Comparison of ENCODE assay signal across 8 cellular contexts in genomic region chr9:98168952-98169488, GRCh38. TPM values are rescaled to one million over a fixed set of nuclear protein-coding genes. Genes with fewer than 3 reads are reported as not detected.
DNase-seq lines count a peak whose midpoint lies in the region; ATAC-seq lines count a peak whose summit lies in the region.

No MANE protein-coding gene starts in this region.

- H3K36me3 ChIP-seq in CD4-positive, CD25-positive, alpha-beta regulatory T cell (ENCODE audit: control insufficient read depth, insufficient read depth, low read length), result no peaks in the 10 kb centered on the region

- POLR2A ChIA-PET in T-cell (lab: Charles Lee), result no interaction called here

- peaks cover 60% of the 10 kb centered on the region for H3K4me1 ChIP-seq in CD4-positive, CD25-positive, alpha-beta regulatory T cell (ENCODE audit: control insufficient read depth, insufficient read depth, low read length, poor library complexity, severe bottlenecking)

- H3K9me3 ChIP-seq in CD4-positive, CD25-positive, alpha-beta regulatory T cell (ENCODE audit: control insufficient read depth in 2 of 2, low read length in 2 of 2), result no peaks in the 10 kb centered on the region

- intact Hi-C loops in sciatic nerve (cut with DNase I), result no loop called here

- CTCF ChIA-PET in T-cell (lab: Charles Lee), result interaction anchor here in 1 of 2 donors (0.6 kb wide), 1 partner anchor 21 kb away, joined by 3 read pairs; no protein-coding TSS in a partner anchor

- H3K4me3 ChIP-seq in CD4-positive, CD25-positive, alpha-beta regulatory T cell (ENCODE audit: low read depth, low read length), result peak overlapping the region; percentile 40

- H3K27me3 Mint-ChIP-seq in CD4-positive, CD25-positive, alpha-beta regulatory T cell, result no peaks in the 10 kb centered on the region
- H3K27me3 Mint-ChIP-seq in T-cell, result no peaks in the 10 kb centered on the region

- peak; percentile 17 to 49 (median 24) for DNase-seq in CD4-positive, CD25-positive, alpha-beta regulatory T cell
- peak; percentile 93 for DNase-seq in GM19240 (ENCODE audit: insufficient read length, low spot score)
- DNase-seq in T-cell, result peak in 21 of 34 experiments; percentile 6 to 45 (median 21)
- DNase-seq in ecto neural progenitor cell (ENCODE audit: low spot score), result peak; percentile 77
- peak; percentile 72 for DNase-seq in sciatic nerve (ENCODE audit: low spot score)
- no peak for DNase-seq in ACHN
- DNase-seq in NCI-H1436 treated with DMSO at 0.1 percent for 48 hours (lab: John Stamatoyannopoulos, UW), result no peak

- peak; percentile 74 to 77 for ATAC-seq in CD4-positive, CD25-positive, alpha-beta regulatory T cell (ENCODE audit: low read depth in 2 of 2)
- peak; percentile 99 for ATAC-seq in HG03108 (IDR thresholded peaks at IDR 0.05; ENCODE audit: unreplicated experiment)
- peak; percentile 52 to 89 (median 82) for ATAC-seq in T-cell (replicated peaks in 1 of 4)
- peak; percentile 95 for ATAC-seq in sciatic nerve

- in situ Hi-C loops in ACHN (cut with HindIII; ENCODE audit: low pct_ligation_motif_present, low pct_unique_long_range_greater_than_20kb, low sequenced_read_pairs), result no loop called here

- H3K9me3 Mint-ChIP-seq in CD4-positive, CD25-positive, alpha-beta regulatory T cell, result no peaks in the 10 kb centered on the region
- H3K9me3 Mint-ChIP-seq in T-cell, result no peaks in the 10 kb centered on the region

- H3K4me1 Mint-ChIP-seq in CD4-positive, CD25-positive, alpha-beta regulatory T cell, result peaks cover 24 to 83% (median 56%) of the 10 kb centered on the region in 4 donors
- H3K4me1 Mint-ChIP-seq in T-cell, result peaks cover 43 to 73% (median 68%) of the 10 kb centered on the region in 3 donors

- no peaks in the 10 kb centered on the region for H3K27me3 ChIP-seq in CD4-positive, CD25-positive, alpha-beta regulatory T cell (ENCODE audit: control insufficient read depth, insufficient read depth, low read length)

- H3K36me3 Mint-ChIP-seq in CD4-positive, CD25-positive, alpha-beta regulatory T cell, result peaks cover 7% of the 10 kb centered on the region
- H3K36me3 Mint-ChIP-seq in T-cell, result peaks cover 4% of the 10 kb centered on the region

- H3K27ac ChIP-seq in CD4-positive, CD25-positive, alpha-beta regulatory T cell (ENCODE audit: insufficient read depth, low read length, poor library complexity, severe bottlenecking), result peak overlapping the region; percentile 68

- H3K4me3 Mint-ChIP-seq in CD4-positive, CD25-positive, alpha-beta regulatory T cell, result peak overlapping the region; percentile 62 to 88 (median 74)
- peak overlapping the region in 2 of 3 donors; percentile 39 to 49 for H3K4me3 Mint-ChIP-seq in T-cell

- H3K27ac Mint-ChIP-seq in CD4-positive, CD25-positive, alpha-beta regulatory T cell, result peak overlapping the region; percentile 87 to 98 (median 88)
- H3K27ac Mint-ChIP-seq in T-cell, result peak overlapping the region; percentile 90

RNA-seq across cellular contexts. Expression of gene CORO2A, which starts 23.4 kb away (rescaled TPM):
- 27.0 TPM for total RNA-seq in CD4-positive, CD25-positive, alpha-beta regulatory T cell
- 10 to 100 TPM; 13.4 to 16.7 (median 14.0) TPM for polyA plus RNA-seq in CD4-positive, CD25-positive, alpha-beta regulatory T cell
- total RNA-seq in T-cell (10 to 100 TPM in 4 of 5 donors, 1 to 10 TPM in 1; 9.1 to 12.4 (median 10.8) TPM), sciatic nerve (3.7 TPM)

RNA-seq across cellular contexts. Expression of gene TRIM14, which starts 50.0 kb away (rescaled TPM):
- total RNA-seq in CD4-positive, CD25-positive, alpha-beta regulatory T cell, result 120 TPM
- polyA plus RNA-seq in CD4-positive, CD25-positive, alpha-beta regulatory T cell, result 10 to 100 TPM; 65.2 to 94.0 (median 73.7) TPM
- total RNA-seq in T-cell, result 10 to 100 TPM; 75.7 to 98.9 (median 85.3) TPM
- 12.6 TPM for total RNA-seq in sciatic nerve

Comparison
In these comparisons a context has a peak if more than half of its experiments do, and no peak if none do; other contexts are left out.
1. DNase-seq: peak in CD4-positive, CD25-positive, alpha-beta regulatory T cell (3 of 3), GM19240 (single experiment), T-cell (21 of 34), ecto neural progenitor cell (single experiment) and sciatic nerve (single experiment); none in ACHN (single experiment) and NCI-H1436 treated with DMSO at 0.1 percent for 48 hours (single experiment).
2. Peak in every context shown above with its lines, with median percentiles within 50 percentile points of each other: ATAC-seq.